8 cellular contexts compared by ENCODE assay signal in the genomic region with DNA sequence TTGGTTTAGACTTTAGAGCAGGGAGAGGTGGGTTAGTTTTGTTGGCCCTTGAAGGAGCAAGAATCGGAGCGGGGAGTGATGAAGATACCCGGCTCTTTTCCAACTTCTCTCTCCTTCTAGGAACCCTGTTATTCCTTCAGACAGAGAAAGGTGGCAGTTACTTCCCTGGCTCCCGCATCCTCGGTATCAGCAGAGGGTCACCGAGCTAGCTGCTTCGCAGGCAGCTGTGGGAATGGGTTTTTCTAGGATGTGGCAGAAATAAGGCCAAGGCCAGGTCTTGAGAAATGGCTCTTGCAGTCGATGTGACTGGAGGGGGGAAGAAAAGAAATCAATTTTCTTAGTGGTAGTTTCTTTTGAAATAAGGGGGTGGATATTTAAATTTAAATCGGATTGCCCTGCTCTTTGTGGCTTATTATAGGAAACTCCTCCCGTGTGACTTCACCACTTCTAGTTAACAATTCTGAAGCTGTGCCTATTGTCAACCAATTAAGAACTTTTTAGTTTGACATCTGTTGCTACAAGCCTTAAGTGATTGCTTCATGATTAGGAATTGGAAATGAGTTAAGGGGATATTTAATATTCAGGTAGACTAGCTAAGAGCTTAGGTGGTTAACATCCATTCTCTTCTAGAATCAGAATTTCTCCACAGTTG. TPM values are rescaled to one million over a fixed set of nuclear protein-coding genes. Genes with fewer than 3 reads are reported as not detected.
DNase-seq lines count a peak whose midpoint lies in the region; ATAC-seq and TF ChIP-seq lines count a peak whose summit lies in the region.

No MANE protein-coding gene starts in this region.

- no peaks in the 10 kb centered on the region for H3K27me3 ChIP-seq in BE2C

- no peaks in the 10 kb centered on the region for H3K9me3 Mint-ChIP-seq in central memory CD8-positive, alpha-beta T cell
- no peaks in the 10 kb centered on the region for H3K9me3 Mint-ChIP-seq in naive B cell

- peaks cover 5% of the 10 kb centered on the region for H3K36me3 ChIP-seq in BE2C

- H3K4me3 Mint-ChIP-seq in central memory CD8-positive, alpha-beta T cell = peak overlapping the region; percentile 84
- H3K4me3 Mint-ChIP-seq in naive B cell = peak overlapping the region; percentile 81 to 96 (median 92)

- no peak for TF ChIP-seq CTCF in BE2C (IDR thresholded peaks at IDR 0.05; ENCODE audit: low read depth, low read length)

- peak overlapping the region; percentile 10 for H3K27ac Mint-ChIP-seq in central memory CD8-positive, alpha-beta T cell (ENCODE audit: low read depth)
- H3K27ac Mint-ChIP-seq in naive B cell = peak overlapping the region; percentile 16 to 91 (median 68)

- peaks cover 28% of the 10 kb centered on the region for H3K36me3 Mint-ChIP-seq in central memory CD8-positive, alpha-beta T cell (ENCODE audit: insufficient read depth)
- H3K36me3 Mint-ChIP-seq in naive B cell = peaks cover 14% of the 10 kb centered on the region in 2 donors

- peak overlapping the region; percentile 97 for H3K4me3 ChIP-seq in BE2C (ENCODE audit: low read depth, low read length)

- H3K4me1 ChIP-seq in BE2C = peaks cover 3% of the 10 kb centered on the region

- no peaks in the 10 kb centered on the region for H3K27me3 Mint-ChIP-seq in central memory CD8-positive, alpha-beta T cell
- H3K27me3 Mint-ChIP-seq in naive B cell = no peaks in the 10 kb centered on the region

- peaks cover 65% of the 10 kb centered on the region for H3K4me1 Mint-ChIP-seq in central memory CD8-positive, alpha-beta T cell
- H3K4me1 Mint-ChIP-seq in naive B cell = peaks cover 38 to 54% (median 39%) of the 10 kb centered on the region in 3 donors

- no peak for ATAC-seq in central memory CD8-positive, alpha-beta T cell (replicated peaks; ENCODE audit: extremely low read depth, poor library complexity, severe bottlenecking)
- ATAC-seq in naive B cell (ENCODE audit: low read depth in 2 of 2) (no peak), HG03565 (IDR thresholded peaks at IDR 0.05; ENCODE audit: unreplicated experiment) (no peak)

- DNase-seq in BE2C (no peak), LHCN-M2 (ENCODE audit: low read depth) (peak; percentile 10), naive B cell (no peak), COLO829 (ENCODE audit: low spot score) (no peak), COLO668 (lab: John Stamatoyannopoulos, UW; ENCODE audit: unreplicated experiment) (no peak), NCI-H510A treated with DMSO at 0.1 percent for 48 hours (lab: John Stamatoyannopoulos, UW) (no peak)
- no peak for DNase-seq in central memory CD8-positive, alpha-beta T cell (ENCODE audit: low spot score in 2 of 2)

- no peaks in the 10 kb centered on the region for H3K9me3 ChIP-seq in BE2C

RNA-seq across cellular contexts. Expression of gene SAP30L, which starts 1.4 kb away (rescaled TPM):
- polyA plus RNA-seq in BE2C (2012; ENCODE audit: insufficient read depth, insufficient read length, low read depth) = 27.3 TPM
- total RNA-seq in LHCN-M2 (2014; rRNA removed) = 17.3 and 19.3 TPM in 2 replicates
- polyA plus RNA-seq in LHCN-M2 (2012) = 29.8 TPM
- polyA plus RNA-seq in naive B cell (ENCODE audit: low read depth in 6 of 6) = 10 to 100 TPM; 16.0 to 57.8 (median 32.1) TPM

RNA-seq across cellular contexts. Expression of gene HAND1, which starts 30.8 kb away (rescaled TPM):
- polyA plus RNA-seq in BE2C (2012; ENCODE audit: insufficient read depth, insufficient read length, low read depth) = 289 TPM
- total RNA-seq in LHCN-M2 (2014; rRNA removed) = not detected in 2 replicates
- polyA plus RNA-seq in LHCN-M2 (2012) = not detected
- not detected for polyA plus RNA-seq in naive B cell (ENCODE audit: low read depth in 6 of 6)
